In the genomic region with DNA sequence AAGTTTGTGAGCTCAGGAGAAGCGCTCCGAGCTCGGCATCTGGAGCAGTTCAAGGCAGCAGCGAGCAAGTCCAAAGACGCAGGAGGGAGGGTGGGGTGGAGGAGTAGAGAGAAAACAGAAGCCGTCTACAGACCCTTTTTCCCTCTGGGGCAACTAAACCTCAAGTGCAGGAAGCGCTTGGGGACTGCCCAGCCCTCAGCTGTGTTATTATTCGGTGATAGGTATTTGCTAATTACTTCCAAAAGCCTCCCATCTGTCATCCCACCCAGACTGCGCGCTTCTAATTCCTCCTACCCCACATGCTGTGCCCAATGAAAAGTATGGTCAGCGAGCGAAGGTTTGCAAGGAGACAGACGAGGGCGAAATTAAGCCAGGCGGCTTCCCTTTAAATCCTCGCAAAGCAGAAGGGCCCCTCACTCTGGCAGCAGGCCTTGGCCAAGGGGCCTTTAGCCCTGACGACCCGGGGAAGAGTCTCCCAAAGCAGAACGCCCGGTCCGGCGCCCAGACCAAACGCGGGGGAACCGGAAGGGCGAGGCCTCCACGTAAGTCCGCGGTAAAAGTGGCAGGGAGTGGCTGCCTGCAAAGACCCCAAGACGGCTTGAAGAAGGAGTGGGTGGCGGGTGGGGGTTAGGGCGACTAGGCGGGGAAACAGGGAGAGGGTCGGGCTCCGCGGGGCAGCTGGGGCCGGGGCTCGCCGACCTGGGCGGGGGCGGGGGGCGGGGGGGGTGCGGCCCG, we compare ENCODE assay signal across 1 cellular context.
TF ChIP-seq lines count a peak whose summit lies in the region.

No MANE protein-coding gene starts in this region.

TF ChIP-seq in H1, 55 proteins besides CTCF, POLR2A, EP300 and RAD21 (continued from another document):
- TF ChIP-seq, protein P1, sequence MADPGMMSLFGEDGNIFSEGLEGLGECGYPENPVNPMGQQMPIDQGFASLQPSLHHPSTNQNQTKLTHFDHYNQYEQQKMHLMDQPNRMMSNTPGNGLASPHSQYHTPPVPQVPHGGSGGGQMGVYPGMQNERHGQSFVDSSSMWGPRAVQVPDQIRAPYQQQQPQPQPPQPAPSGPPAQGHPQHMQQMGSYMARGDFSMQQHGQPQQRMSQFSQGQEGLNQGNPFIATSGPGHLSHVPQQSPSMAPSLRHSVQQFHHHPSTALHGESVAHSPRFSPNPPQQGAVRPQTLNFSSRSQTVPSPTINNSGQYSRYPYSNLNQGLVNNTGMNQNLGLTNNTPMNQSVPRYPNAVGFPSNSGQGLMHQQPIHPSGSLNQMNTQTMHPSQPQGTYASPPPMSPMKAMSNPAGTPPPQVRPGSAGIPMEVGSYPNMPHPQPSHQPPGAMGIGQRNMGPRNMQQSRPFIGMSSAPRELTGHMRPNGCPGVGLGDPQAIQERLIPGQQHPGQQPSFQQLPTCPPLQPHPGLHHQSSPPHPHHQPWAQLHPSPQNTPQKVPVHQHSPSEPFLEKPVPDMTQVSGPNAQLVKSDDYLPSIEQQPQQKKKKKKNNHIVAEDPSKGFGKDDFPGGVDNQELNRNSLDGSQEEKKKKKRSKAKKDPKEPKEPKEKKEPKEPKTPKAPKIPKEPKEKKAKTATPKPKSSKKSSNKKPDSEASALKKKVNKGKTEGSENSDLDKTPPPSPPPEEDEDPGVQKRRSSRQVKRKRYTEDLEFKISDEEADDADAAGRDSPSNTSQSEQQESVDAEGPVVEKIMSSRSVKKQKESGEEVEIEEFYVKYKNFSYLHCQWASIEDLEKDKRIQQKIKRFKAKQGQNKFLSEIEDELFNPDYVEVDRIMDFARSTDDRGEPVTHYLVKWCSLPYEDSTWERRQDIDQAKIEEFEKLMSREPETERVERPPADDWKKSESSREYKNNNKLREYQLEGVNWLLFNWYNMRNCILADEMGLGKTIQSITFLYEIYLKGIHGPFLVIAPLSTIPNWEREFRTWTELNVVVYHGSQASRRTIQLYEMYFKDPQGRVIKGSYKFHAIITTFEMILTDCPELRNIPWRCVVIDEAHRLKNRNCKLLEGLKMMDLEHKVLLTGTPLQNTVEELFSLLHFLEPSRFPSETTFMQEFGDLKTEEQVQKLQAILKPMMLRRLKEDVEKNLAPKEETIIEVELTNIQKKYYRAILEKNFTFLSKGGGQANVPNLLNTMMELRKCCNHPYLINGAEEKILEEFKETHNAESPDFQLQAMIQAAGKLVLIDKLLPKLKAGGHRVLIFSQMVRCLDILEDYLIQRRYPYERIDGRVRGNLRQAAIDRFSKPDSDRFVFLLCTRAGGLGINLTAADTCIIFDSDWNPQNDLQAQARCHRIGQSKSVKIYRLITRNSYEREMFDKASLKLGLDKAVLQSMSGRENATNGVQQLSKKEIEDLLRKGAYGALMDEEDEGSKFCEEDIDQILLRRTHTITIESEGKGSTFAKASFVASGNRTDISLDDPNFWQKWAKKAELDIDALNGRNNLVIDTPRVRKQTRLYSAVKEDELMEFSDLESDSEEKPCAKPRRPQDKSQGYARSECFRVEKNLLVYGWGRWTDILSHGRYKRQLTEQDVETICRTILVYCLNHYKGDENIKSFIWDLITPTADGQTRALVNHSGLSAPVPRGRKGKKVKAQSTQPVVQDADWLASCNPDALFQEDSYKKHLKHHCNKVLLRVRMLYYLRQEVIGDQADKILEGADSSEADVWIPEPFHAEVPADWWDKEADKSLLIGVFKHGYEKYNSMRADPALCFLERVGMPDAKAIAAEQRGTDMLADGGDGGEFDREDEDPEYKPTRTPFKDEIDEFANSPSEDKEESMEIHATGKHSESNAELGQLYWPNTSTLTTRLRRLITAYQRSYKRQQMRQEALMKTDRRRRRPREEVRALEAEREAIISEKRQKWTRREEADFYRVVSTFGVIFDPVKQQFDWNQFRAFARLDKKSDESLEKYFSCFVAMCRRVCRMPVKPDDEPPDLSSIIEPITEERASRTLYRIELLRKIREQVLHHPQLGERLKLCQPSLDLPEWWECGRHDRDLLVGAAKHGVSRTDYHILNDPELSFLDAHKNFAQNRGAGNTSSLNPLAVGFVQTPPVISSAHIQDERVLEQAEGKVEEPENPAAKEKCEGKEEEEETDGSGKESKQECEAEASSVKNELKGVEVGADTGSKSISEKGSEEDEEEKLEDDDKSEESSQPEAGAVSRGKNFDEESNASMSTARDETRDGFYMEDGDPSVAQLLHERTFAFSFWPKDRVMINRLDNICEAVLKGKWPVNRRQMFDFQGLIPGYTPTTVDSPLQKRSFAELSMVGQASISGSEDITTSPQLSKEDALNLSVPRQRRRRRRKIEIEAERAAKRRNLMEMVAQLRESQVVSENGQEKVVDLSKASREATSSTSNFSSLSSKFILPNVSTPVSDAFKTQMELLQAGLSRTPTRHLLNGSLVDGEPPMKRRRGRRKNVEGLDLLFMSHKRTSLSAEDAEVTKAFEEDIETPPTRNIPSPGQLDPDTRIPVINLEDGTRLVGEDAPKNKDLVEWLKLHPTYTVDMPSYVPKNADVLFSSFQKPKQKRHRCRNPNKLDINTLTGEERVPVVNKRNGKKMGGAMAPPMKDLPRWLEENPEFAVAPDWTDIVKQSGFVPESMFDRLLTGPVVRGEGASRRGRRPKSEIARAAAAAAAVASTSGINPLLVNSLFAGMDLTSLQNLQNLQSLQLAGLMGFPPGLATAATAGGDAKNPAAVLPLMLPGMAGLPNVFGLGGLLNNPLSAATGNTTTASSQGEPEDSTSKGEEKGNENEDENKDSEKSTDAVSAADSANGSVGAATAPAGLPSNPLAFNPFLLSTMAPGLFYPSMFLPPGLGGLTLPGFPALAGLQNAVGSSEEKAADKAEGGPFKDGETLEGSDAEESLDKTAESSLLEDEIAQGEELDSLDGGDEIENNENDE (IDR thresholded peaks at IDR 0.05; ENCODE audit: insufficient replicate concordance, low read length), result no peak
- TF ChIP-seq TBP (IDR thresholded peaks at IDR 0.05; ENCODE audit: low read depth, low read length) (0 out of 2 replicates have a peak, but pooled peaks have one; percentile 37), TAF1 (IDR thresholded peaks at IDR 0.05; ENCODE audit: low read depth, low read length) (peak; percentile 39; the same call in 1 of the 2 replicates), SUZ12 (IDR thresholded peaks at IDR 0.05; ENCODE audit: low read length) (no peak), CTBP2 (IDR thresholded peaks at IDR 0.05; ENCODE audit: borderline replicate concordance, insufficient read depth, insufficient read length, low read length) (no peak), SP1 (IDR thresholded peaks at IDR 0.05; ENCODE audit: low read depth, low read length) (no peak), GABPA (IDR thresholded peaks at IDR 0.05; ENCODE audit: borderline replicate concordance, insufficient read depth, low read length) (0 out of 2 replicates have a peak, but pooled peaks have one; percentile 16), EZH2 (IDR thresholded peaks at IDR 0.05; ENCODE audit: low read depth, low read length, severe bottlenecking) (no peak), NRF1 (IDR thresholded peaks at IDR 0.05; ENCODE audit: low read depth, low read length) (no peak), HDAC2 (IDR thresholded peaks at IDR 0.05; ENCODE audit: borderline replicate concordance in 1 of 2, low read depth in 2 of 2, low read length in 2 of 2) (no peak)
- TF ChIP-seq, protein P2, sequence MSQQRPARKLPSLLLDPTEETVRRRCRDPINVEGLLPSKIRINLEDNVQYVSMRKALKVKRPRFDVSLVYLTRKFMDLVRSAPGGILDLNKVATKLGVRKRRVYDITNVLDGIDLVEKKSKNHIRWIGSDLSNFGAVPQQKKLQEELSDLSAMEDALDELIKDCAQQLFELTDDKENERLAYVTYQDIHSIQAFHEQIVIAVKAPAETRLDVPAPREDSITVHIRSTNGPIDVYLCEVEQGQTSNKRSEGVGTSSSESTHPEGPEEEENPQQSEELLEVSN (IDR thresholded peaks at IDR 0.05), result peak; percentile 65
- TF ChIP-seq, protein P3, sequence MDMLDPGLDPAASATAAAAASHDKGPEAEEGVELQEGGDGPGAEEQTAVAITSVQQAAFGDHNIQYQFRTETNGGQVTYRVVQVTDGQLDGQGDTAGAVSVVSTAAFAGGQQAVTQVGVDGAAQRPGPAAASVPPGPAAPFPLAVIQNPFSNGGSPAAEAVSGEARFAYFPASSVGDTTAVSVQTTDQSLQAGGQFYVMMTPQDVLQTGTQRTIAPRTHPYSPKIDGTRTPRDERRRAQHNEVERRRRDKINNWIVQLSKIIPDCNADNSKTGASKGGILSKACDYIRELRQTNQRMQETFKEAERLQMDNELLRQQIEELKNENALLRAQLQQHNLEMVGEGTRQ (IDR thresholded peaks at IDR 0.05; ENCODE audit: low read length), result no peak
- TF ChIP-seq, protein P4, sequence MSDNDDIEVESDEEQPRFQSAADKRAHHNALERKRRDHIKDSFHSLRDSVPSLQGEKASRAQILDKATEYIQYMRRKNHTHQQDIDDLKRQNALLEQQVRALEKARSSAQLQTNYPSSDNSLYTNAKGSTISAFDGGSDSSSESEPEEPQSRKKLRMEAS (IDR thresholded peaks at IDR 0.05), result peak; percentile 83
